9 cellular contexts compared by ENCODE assay signal in genomic region chr3:10843378-10843777, GRCh38. TPM values are rescaled to one million over a fixed set of nuclear protein-coding genes. Genes with fewer than 3 reads are reported as not detected.
"Had no signal": no experiment of that assay in that cellular context is flagged by ENCODE, and none has a peak within 500 bp of the region (broad histone marks: within the 10 kb centered on the region; RNA-seq: fewer than 3 reads in every experiment).

No MANE protein-coding gene starts in this region.

- H3K9me3 ChIP-seq: HAP-1 had no signal

- H3K4me1 ChIP-seq: HAP-1 had no signal

- H3K4me3 ChIP-seq: HAP-1, K562 had no signal

- DNase-seq: GOT3, H7, HFFc6, IMR-90, KG1 had no signal

- H3K36me3 ChIP-seq: HAP-1 had no signal

- H3K27ac ChIP-seq: HL-60 had no signal

RNA-seq across cellular contexts. Expression of gene SLC6A11, which starts 27.4 kb away (rescaled TPM):
- total RNA-seq: HT1080, IMR-90, K562 had no signal
